ENCODE assay signal across 16 cellular contexts in genomic region chr19:52533901-52534300, GRCh38. TPM values are rescaled to one million over a fixed set of nuclear protein-coding genes. Genes with fewer than 3 reads are reported as not detected.
DNase-seq lines count a peak whose midpoint lies in the region; ATAC-seq and TF ChIP-seq lines count a peak whose summit lies in the region.
"Had no signal": no experiment of that assay in that cellular context is flagged by ENCODE, and none has a peak within 500 bp of the region (broad histone marks: within the 10 kb centered on the region; RNA-seq: fewer than 3 reads in every experiment).

No MANE protein-coding gene starts in this region.

- intact Hi-C loops in CD4-positive, alpha-beta memory T cell (cut with micrococcal nuclease): no loop called here
- intact Hi-C loops in heart right ventricle (cut with DNase I): no loop called here

- no peaks in the 10 kb centered on the region for H3K9me3 ChIP-seq in CD4-positive, alpha-beta memory T cell (ENCODE audit: control insufficient read depth in 1 of 2, low read length in 2 of 2)
- H3K9me3 ChIP-seq in heart right ventricle: no peaks in the 10 kb centered on the region
- H3K9me3 ChIP-seq in neutrophil: no peaks in the 10 kb centered on the region

- peaks cover 15 to 54% (median 29%) of the 10 kb centered on the region in 4 donors for H3K4me1 Mint-ChIP-seq in CD4-positive, alpha-beta memory T cell

- H3K27me3 Mint-ChIP-seq in CD4-positive, alpha-beta memory T cell: no peaks in the 10 kb centered on the region

- H3K27ac ChIP-seq in CD4-positive, alpha-beta memory T cell (ENCODE audit: low read depth, low read length): no peak overlapping the region
- H3K27ac ChIP-seq in heart right ventricle (peak overlapping the region in 6 of 10 donors; percentile 54 to 63 (median 60)), neutrophil (peak overlapping the region; percentile 58)
- H3K27ac ChIP-seq: dorsolateral prefrontal cortex had no signal

- H3K36me3 ChIP-seq in CD4-positive, alpha-beta memory T cell (ENCODE audit: insufficient read depth, low read length): no peaks in the 10 kb centered on the region
- H3K36me3 ChIP-seq in heart right ventricle: peaks cover 0 to 26% (median 0%) of the 10 kb centered on the region in 9 donors
- H3K36me3 ChIP-seq in neutrophil: no peaks in the 10 kb centered on the region

- H3K4me1 ChIP-seq in CD4-positive, alpha-beta memory T cell (ENCODE audit: insufficient read depth, low read length): peaks cover 16% of the 10 kb centered on the region
- H3K4me1 ChIP-seq in heart right ventricle (peaks cover 0 to 47% (median 21%) of the 10 kb centered on the region in 9 donors), neutrophil (ENCODE audit: control insufficient read depth in 1 of 2, insufficient read depth in 1 of 2, low read depth in 1 of 2, low read length in 1 of 2) (peaks cover 28 to 36% of the 10 kb centered on the region in 2 experiments)

- whole genome bisulfite sequencing in heart right ventricle, 2 donors: 38 to 65% methylated on average over 5 of the region's 5 CpGs

- CTCF ChIA-PET in CD4-positive, alpha-beta memory T cell (lab: Charles Lee; ENCODE audit: partially characterized antibody): interaction anchor here (0.7 kb wide), 1 partner anchor 192 kb away, joined by 3 read pairs; no protein-coding TSS in a partner anchor

- H3K9me3 Mint-ChIP-seq in CD4-positive, alpha-beta memory T cell: peaks cover 0 to 6% (median 0%) of the 10 kb centered on the region in 8 donors
- H3K9me3 Mint-ChIP-seq: activated T-cell treated with anti-CD3 and anti-CD28 coated beads, Interleukin-2, amount 50 U/mL, for 4 hours had no signal

- H3K4me3 ChIP-seq in CD4-positive, alpha-beta memory T cell (ENCODE audit: low read length in 2 of 2): no peak overlapping the region
- H3K4me3 ChIP-seq in NB4 (ENCODE audit: low read depth, low read length) (no peak overlapping the region), heart right ventricle (no peak overlapping the region), neutrophil (ENCODE audit: low read depth in 1 of 2, low read length in 1 of 2) (no peak overlapping the region)

- ATAC-seq in heart right ventricle (peak in 6 of 8 donors; percentile 21 to 63 (median 50)), GM19455 (IDR thresholded peaks at IDR 0.05; ENCODE audit: unreplicated experiment) (no peak), GM18498 (IDR thresholded peaks at IDR 0.05; ENCODE audit: unreplicated experiment) (no peak)
- ATAC-seq: activated T-cell treated with anti-CD3 and anti-CD28 coated beads, Interleukin-2, amount 50 U/mL, for 4 hours had no signal

- POLR2A ChIA-PET in CD4-positive, alpha-beta memory T cell (lab: Charles Lee; ENCODE audit: partially characterized antibody): no interaction called here

- DNase-seq in CD4-positive, alpha-beta memory T cell: no peak
- peak; percentile 87 for DNase-seq in NB4 (ENCODE audit: low read depth)
- peak; percentile 17 to 54 for DNase-seq in heart right ventricle
- no peak for DNase-seq in NCI-H1417 (lab: John Stamatoyannopoulos, UW)
- DNase-seq in stimulated activated CD4-positive, alpha-beta T cell treated with anti-CD3 and anti-CD28 coated beads, Interleukin-2, amount 100 ng/mL, for 24 hours: no peak
- DNase-seq: activated T-cell treated with anti-CD3 and anti-CD28 coated beads, Interleukin-2, amount 50 U/mL, for 4 hours; aorta; C1 segment of cervical spinal cord; dorsolateral prefrontal cortex; NCI-H1105; NCI-H345; stimulated activated CD8-positive, alpha-beta memory T cell treated with anti-CD3 and anti-CD28 coated beads, Interleukin-4, amount 100 ng/mL, for 48 hours; T-helper 1 cell had no signal

- TF ChIP-seq CTCF in NB4 (IDR thresholded peaks at IDR 0.05; ENCODE audit: low read depth, low read length): no peak
- no peak for TF ChIP-seq CTCF in heart right ventricle (IDR thresholded peaks at IDR 0.05)
- TF ChIP-seq CTCF in neutrophil (IDR thresholded peaks at IDR 0.05): no peak

- no peak for TF ChIP-seq POLR2A in NB4 (IDR thresholded peaks at IDR 0.05; ENCODE audit: extremely low read depth, insufficient read length)

- H3K27me3 ChIP-seq in CD4-positive, alpha-beta memory T cell (ENCODE audit: insufficient read depth, low read length): no peaks in the 10 kb centered on the region
- no peaks in the 10 kb centered on the region for H3K27me3 ChIP-seq in heart right ventricle
- H3K27me3 ChIP-seq in neutrophil: no peaks in the 10 kb centered on the region
- H3K27me3 ChIP-seq: dorsolateral prefrontal cortex had no signal

- H3K4me3 Mint-ChIP-seq in CD4-positive, alpha-beta memory T cell: peak overlapping the region in 6 of 8 donors; percentile 10 to 96 (median 93)

- H3K36me3 Mint-ChIP-seq in CD4-positive, alpha-beta memory T cell: peaks cover 15 to 24% of the 10 kb centered on the region in 2 donors

- H3K27ac Mint-ChIP-seq in CD4-positive, alpha-beta memory T cell: peak overlapping the region in 1 of 7 donors; percentile 62

RNA-seq across cellular contexts. Expression of gene ZNF808, which starts 6.4 kb away (rescaled TPM):
- 10 to 100 TPM; 61.7 to 65.2 TPM for total RNA-seq in CD4-positive, alpha-beta memory T cell
- 10 to 100 TPM in 1 of 2 donors, 1 to 10 TPM in 1; 2.0 to 10.8 TPM for polyA plus RNA-seq in CD4-positive, alpha-beta memory T cell
- 10 to 100 TPM; 18.0 to 44.0 (median 32.9) TPM for total RNA-seq in heart right ventricle
- polyA plus RNA-seq in heart right ventricle: 1 to 10 TPM; 1.8 to 8.6 TPM

RNA-seq across cellular contexts. Expression of gene ZNF701, which starts 36.2 kb away (rescaled TPM):
- total RNA-seq in CD4-positive, alpha-beta memory T cell: 10 to 100 TPM; 51.1 to 51.7 TPM
- 10 to 100 TPM; 10.7 to 21.0 TPM for polyA plus RNA-seq in CD4-positive, alpha-beta memory T cell
- 10 to 100 TPM; 11.3 to 27.9 (median 20.3) TPM for total RNA-seq in heart right ventricle
- 10 to 100 TPM in 1 of 2 donors, 1 to 10 TPM in 1; 3.0 to 20.5 TPM for polyA plus RNA-seq in heart right ventricle

Comparison
In these comparisons a context has a peak if more than half of its experiments do, and no peak if none do; other contexts are left out.
1. DNase-seq: peak in NB4 (single experiment) and heart right ventricle (2 of 2); none in CD4-positive, alpha-beta memory T cell (0 of 5), NCI-H1417 (0 of 3) and stimulated activated CD4-positive, alpha-beta T cell treated with anti-CD3 and anti-CD28 coated beads, Interleukin-2, amount 100 ng/mL, for 24 hours (0 of 2).
2. ATAC-seq: peak in heart right ventricle (6 of 8); none in GM19455 (single experiment) and GM18498 (single experiment).